In genomic region chr2:133296396-133296795, GRCh38 we compare ENCODE assay signal across 20 cellular contexts.
A peak's percentile ranks its signal among the peaks of the same experiment; 100 is the strongest.
DNase-seq lines count a peak whose midpoint lies in the region; ATAC-seq and TF ChIP-seq lines count a peak whose summit lies in the region.
"Had no signal": no experiment of that assay in that cellular context is flagged by ENCODE, and none has a peak within 500 bp of the region (broad histone marks: within the 10 kb centered on the region; RNA-seq: fewer than 3 reads in every experiment).

No MANE protein-coding gene starts in this region.

- no peak overlapping the region for H3K27ac Mint-ChIP-seq in endothelial cell (ENCODE audit: unreplicated experiment)

- H3K27me3 Mint-ChIP-seq in endothelial cell (ENCODE audit: unreplicated experiment) = no peaks in the 10 kb centered on the region

- H3K4me1 Mint-ChIP-seq in endothelial cell (ENCODE audit: unreplicated experiment) = peaks cover 3% of the 10 kb centered on the region

- H3K9me3 ChIP-seq in adipocyte (ENCODE audit: control insufficient read depth, low read length) = no peaks in the 10 kb centered on the region
- H3K9me3 ChIP-seq: MG63 had no signal

- ATAC-seq in HG03439 (IDR thresholded peaks at IDR 0.05; ENCODE audit: unreplicated experiment) = no peak
- ATAC-seq: Panc1 had no signal

- H3K9ac ChIP-seq in adipocyte (ENCODE audit: low read length) = no peak overlapping the region

- no peaks in the 10 kb centered on the region for H3K36me3 Mint-ChIP-seq in endothelial cell (ENCODE audit: low read depth, unreplicated experiment)

- H3K4me3 ChIP-seq in adipocyte (ENCODE audit: low read length) (no peak overlapping the region), H7 (ENCODE audit: insufficient read depth, low read depth, low read length) (no peak overlapping the region)
- H3K4me3 ChIP-seq: MG63 had no signal

- H3K9me3 Mint-ChIP-seq in endothelial cell (ENCODE audit: unreplicated experiment) = no peaks in the 10 kb centered on the region

- H3K36me3 ChIP-seq in adipocyte (ENCODE audit: control insufficient read depth, insufficient read depth, low read length, severe bottlenecking) (no peaks in the 10 kb centered on the region), H7 (replicated peaks; ENCODE audit: control insufficient read depth, insufficient read depth, low read length) (no peaks in the 10 kb centered on the region)
- H3K36me3 ChIP-seq: MG63 had no signal

- H3K27me3 ChIP-seq in adipocyte (replicated peaks; ENCODE audit: control insufficient read depth, insufficient read depth, low read length) (no peaks in the 10 kb centered on the region), H7 (ENCODE audit: control insufficient read depth, insufficient read depth, low read length) (no peaks in the 10 kb centered on the region)
- H3K27me3 ChIP-seq: MG63 had no signal

- no peaks in the 10 kb centered on the region for H3K4me1 ChIP-seq in adipocyte (ENCODE audit: control insufficient read depth, insufficient read depth, low read length)

- H3K4me3 Mint-ChIP-seq in endothelial cell (ENCODE audit: unreplicated experiment) = no peak overlapping the region

- no peak for TF ChIP-seq CTCF in endothelial cell (IDR thresholded peaks at IDR 0.05; ENCODE audit: unreplicated experiment)

- DNase-seq in GM03348 (ENCODE audit: low spot score) (peak; percentile 9), adipocyte (ENCODE audit: low read depth) (peak; percentile 22), fibroblast of gingiva (ENCODE audit: low read depth) (peak; percentile 17), iris pigment epithelial cell (ENCODE audit: low read depth) (peak; percentile 76), endothelial cell (ENCODE audit: low spot score) (no peak), H7 (no peak), Ammon's horn (ENCODE audit: low spot score) (no peak)
- DNase-seq: 8988T, ACHN, DMS153, DND-41, KBM-7, MG63, NCI-H1105 treated with DMSO at 0.1 percent for 48 hours, NCI-H2029, NCI-H446, NCI-H526 treated with DMSO at 0.1 percent for 48 hours, SHP77 had no signal

Comparison
In these comparisons a context has a peak if more than half of its experiments do, and no peak if none do; other contexts are left out.
1. DNase-seq: peak in GM03348 (single experiment), adipocyte (single experiment), fibroblast of gingiva (single experiment) and iris pigment epithelial cell (single experiment); none in endothelial cell (single experiment), H7 (single experiment) and Ammon's horn (single experiment).